Comparison of ENCODE assay signal across 7 cellular contexts in the genomic region with DNA sequence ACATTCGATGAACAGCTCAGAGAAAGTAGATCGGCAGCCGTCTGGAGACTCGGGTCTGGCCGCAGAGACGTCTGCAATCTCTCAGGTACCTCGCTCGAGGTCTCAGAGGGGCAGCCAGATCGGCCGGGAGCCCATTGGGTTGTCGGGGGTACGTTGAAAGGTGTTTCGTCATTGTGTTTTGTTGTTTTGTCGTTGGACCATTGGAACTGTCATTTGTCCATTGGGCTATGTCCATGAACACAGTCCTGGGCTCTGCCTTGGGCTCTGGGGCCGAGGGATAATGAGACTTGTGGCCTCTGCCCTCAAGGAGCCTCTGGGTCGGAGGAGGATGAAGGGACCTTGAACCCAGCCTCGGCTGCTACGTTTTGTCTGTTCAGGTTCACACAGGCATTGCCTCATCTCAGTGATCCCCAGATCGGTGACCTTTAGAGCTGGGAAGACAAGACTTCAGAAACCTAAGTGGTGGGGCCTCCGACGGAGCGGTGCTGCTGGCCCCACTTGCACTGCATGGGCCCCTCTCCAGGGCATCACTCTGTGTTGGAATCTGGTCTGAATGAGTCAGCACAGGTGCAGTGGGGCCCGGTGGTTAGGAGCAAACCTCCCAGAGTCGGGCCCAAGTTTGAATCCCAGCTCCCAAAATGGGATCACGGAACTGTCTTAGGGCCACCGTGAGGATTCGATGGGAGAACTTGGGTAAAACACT.
"Had no signal": no experiment of that assay in that cellular context is flagged by ENCODE, and none has a peak within 500 bp of the region (broad histone marks: within the 10 kb centered on the region; RNA-seq: fewer than 3 reads in every experiment).

No MANE protein-coding gene starts in this region.

- H3K27ac ChIP-seq: esophagus muscularis mucosa, tibial nerve had no signal

- H3K4me3 ChIP-seq: esophagus muscularis mucosa, tibial nerve had no signal

- H3K27me3 ChIP-seq: esophagus muscularis mucosa, tibial nerve had no signal

- FAIRE-seq: bronchial epithelial cell, small intestine had no signal

- H3K27ac Mint-ChIP-seq: activated naive CD4-positive, alpha-beta T cell treated with anti-CD3 and anti-CD28 coated beads, Interleukin-2, amount 50 U/mL, for 24 hours; nephron progenitor cell had no signal

- H3K36me3 Mint-ChIP-seq: activated naive CD4-positive, alpha-beta T cell treated with anti-CD3 and anti-CD28 coated beads, Interleukin-2, amount 50 U/mL, for 24 hours; stimulated activated effector memory CD8-positive, alpha-beta T cell treated with anti-CD3 and anti-CD28 coated beads, Interleukin-12 subunit alpha, Interleukin-12 subunit beta, amount 100 ng/mL, for 72 hours had no signal

- H3K9me3 Mint-ChIP-seq: activated naive CD4-positive, alpha-beta T cell treated with anti-CD3 and anti-CD28 coated beads, Interleukin-2, amount 50 U/mL, for 24 hours; nephron progenitor cell; stimulated activated effector memory CD8-positive, alpha-beta T cell treated with anti-CD3 and anti-CD28 coated beads, Interleukin-12 subunit alpha, Interleukin-12 subunit beta, amount 100 ng/mL, for 72 hours had no signal

- H3K9me3 ChIP-seq: esophagus muscularis mucosa, tibial nerve had no signal

- H3K27me3 Mint-ChIP-seq: activated naive CD4-positive, alpha-beta T cell treated with anti-CD3 and anti-CD28 coated beads, Interleukin-2, amount 50 U/mL, for 24 hours had no signal

- H3K4me3 Mint-ChIP-seq: activated naive CD4-positive, alpha-beta T cell treated with anti-CD3 and anti-CD28 coated beads, Interleukin-2, amount 50 U/mL, for 24 hours; nephron progenitor cell; stimulated activated effector memory CD8-positive, alpha-beta T cell treated with anti-CD3 and anti-CD28 coated beads, Interleukin-12 subunit alpha, Interleukin-12 subunit beta, amount 100 ng/mL, for 72 hours had no signal
